ENCODE assay signal across 8 cellular contexts in genomic region chr13:99281811-99282263, GRCh38. TPM values are rescaled to one million over a fixed set of nuclear protein-coding genes. Genes with fewer than 3 reads are reported as not detected.
DNase-seq lines count a peak whose midpoint lies in the region; ATAC-seq and TF ChIP-seq lines count a peak whose summit lies in the region.

No MANE protein-coding gene starts in this region.

- H3K9me2 ChIP-seq in OCI-LY7 (ENCODE audit: insufficient read depth, low read length), result no peaks in the 10 kb centered on the region
- H3K9me2 ChIP-seq in PC-9 (ENCODE audit: insufficient read depth), result no peaks in the 10 kb centered on the region

- H3K4me1 Mint-ChIP-seq in central memory CD8-positive, alpha-beta T cell, result peaks cover 87% of the 10 kb centered on the region

- H2AFZ ChIP-seq in OCI-LY7 (ENCODE audit: low read length) (no peak overlapping the region), PC-9 (no peak overlapping the region)

- ATAC-seq in GM18498 (IDR thresholded peaks at IDR 0.05; ENCODE audit: unreplicated experiment) (peak; percentile 75), HG02610 (IDR thresholded peaks at IDR 0.05; ENCODE audit: unreplicated experiment) (peak; percentile 75), psoas muscle (peak; percentile 92 to 96 (median 94))
- peak; percentile 78 for ATAC-seq in central memory CD8-positive, alpha-beta T cell (replicated peaks; ENCODE audit: extremely low read depth, poor library complexity, severe bottlenecking)

- H3K36me3 ChIP-seq in OCI-LY7 (ENCODE audit: insufficient read depth, low read length) (peaks cover 9% of the 10 kb centered on the region), psoas muscle (ENCODE audit: insufficient read depth in 1 of 2, low read depth in 1 of 2) (no peaks in the 10 kb centered on the region), PC-9 (ENCODE audit: low read depth) (peaks cover 5% of the 10 kb centered on the region; the same call in 1 of the 2 replicates)

- no peak for DNase-seq in OCI-LY7 (ENCODE audit: low spot score)
- DNase-seq in central memory CD8-positive, alpha-beta T cell (ENCODE audit: low spot score in 2 of 2), result peak; percentile 33 to 54
- peak; percentile 74 to 85 for DNase-seq in psoas muscle
- DNase-seq in PC-9, result no peak
- no peak for DNase-seq in NCI-H748 (lab: John Stamatoyannopoulos, UW; ENCODE audit: unreplicated experiment)
- no peak for DNase-seq in HK-2 (ENCODE audit: unreplicated experiment)

- peaks cover 27% of the 10 kb centered on the region for H3K4me1 ChIP-seq in OCI-LY7 (ENCODE audit: insufficient read depth, low read length, poor library complexity, severe bottlenecking)
- H3K4me1 ChIP-seq in psoas muscle, result peaks cover 44% of the 10 kb centered on the region
- no peaks in the 10 kb centered on the region for H3K4me1 ChIP-seq in PC-9 (replicated peaks; ENCODE audit: insufficient read depth)

- H4K20me1 ChIP-seq in OCI-LY7 (ENCODE audit: insufficient read depth, low read length), result peaks cover 14% of the 10 kb centered on the region; the same call in 1 of the 2 replicates
- H4K20me1 ChIP-seq in PC-9 (ENCODE audit: insufficient read depth), result peaks cover 25% of the 10 kb centered on the region

- H3K4me3 Mint-ChIP-seq in central memory CD8-positive, alpha-beta T cell, result peak overlapping the region; percentile 20

- no peak overlapping the region for H3K4me3 ChIP-seq in OCI-LY7 (ENCODE audit: low read depth, low read length, poor library complexity, severe bottlenecking)
- H3K4me3 ChIP-seq in psoas muscle, result no peak overlapping the region
- no peak overlapping the region for H3K4me3 ChIP-seq in PC-9

- H3K9me3 ChIP-seq in OCI-LY7 (ENCODE audit: low read length) (no peaks in the 10 kb centered on the region), psoas muscle (no peaks in the 10 kb centered on the region), PC-9 (ENCODE audit: insufficient read depth, low read depth) (no peaks in the 10 kb centered on the region)

- peaks cover 4% of the 10 kb centered on the region; the same call in 1 of the 2 replicates for H3K79me2 ChIP-seq in OCI-LY7 (ENCODE audit: insufficient read depth, low read depth, low read length)
- H3K79me2 ChIP-seq in PC-9 (ENCODE audit: low read depth), result peaks cover 25% of the 10 kb centered on the region; the same call in 1 of the 2 replicates

- H3K27me3 ChIP-seq in psoas muscle (ENCODE audit: insufficient read depth in 3 of 3, low read length in 2 of 3) (no peaks in the 10 kb centered on the region), PC-9 (ENCODE audit: insufficient read depth, low read depth) (no peaks in the 10 kb centered on the region)

- CTCF ChIA-PET in OCI-LY7 (lab: Charles Lee; ENCODE audit: unreplicated experiment), result no interaction called here
- CTCF ChIA-PET in PC-9 (lab: Charles Lee), result no interaction called here

- H3K4me2 ChIP-seq in OCI-LY7 (ENCODE audit: low read length) (peak overlapping the region; percentile 67), PC-9 (no peak overlapping the region)

- BruUV-seq in OCI-LY7 (replicated peaks; lab: Mats Ljungman, UMichigan) (no TSS peak), PC-9 (replicated peaks; lab: Mats Ljungman, UMichigan) (no TSS peak)

- no peaks in the 10 kb centered on the region for H3K9me3 Mint-ChIP-seq in central memory CD8-positive, alpha-beta T cell

- H3K27ac ChIP-seq in OCI-LY7 (ENCODE audit: low read depth, low read length, poor library complexity, severe bottlenecking), result peak overlapping the region; percentile 55
- H3K27ac ChIP-seq in psoas muscle, result peak overlapping the region; percentile 67
- H3K27ac ChIP-seq in PC-9, result no peak overlapping the region

- peak overlapping the region; percentile 96 for H3K27ac Mint-ChIP-seq in central memory CD8-positive, alpha-beta T cell (ENCODE audit: low read depth)

- H3F3A ChIP-seq in PC-9 (ENCODE audit: insufficient read depth, low read depth), result peaks cover 5% of the 10 kb centered on the region; the same call in 1 of the 2 replicates

- TF ChIP-seq CTCF in OCI-LY7 (conservative IDR thresholded peaks at IDR 0.05; ENCODE audit: low read length) (no peak), psoas muscle (IDR thresholded peaks at IDR 0.05) (no peak), PC-9 (conservative IDR thresholded peaks at IDR 0.05) (no peak)

- POLR2A ChIA-PET in OCI-LY7 (lab: Charles Lee), result no interaction called here
- POLR2A ChIA-PET in PC-9 (lab: Charles Lee; ENCODE audit: unreplicated experiment), result no interaction called here

- H3K27me3 Mint-ChIP-seq in central memory CD8-positive, alpha-beta T cell, result no peaks in the 10 kb centered on the region

- peaks cover 25% of the 10 kb centered on the region for H3K36me3 Mint-ChIP-seq in central memory CD8-positive, alpha-beta T cell (ENCODE audit: insufficient read depth)

- 28 to 47% (median 31%) methylated on average over 5 of the region's 5 CpGs for WGBS in psoas muscle, 3 donors

- intact Hi-C loops in OCI-LY7 (cut with micrococcal nuclease; ENCODE audit: unreplicated experiment) (loop anchor here (5.0 kb wide), 3 partner anchors 55 to 145 kb away; no protein-coding TSS in a partner anchor), psoas muscle (cut with DNase I) (no loop called here), PC-9 (cut with micrococcal nuclease; ENCODE audit: unreplicated experiment) (no loop called here)

RNA-seq across cellular contexts. Expression of gene GPR18, which starts 23.7 kb away (rescaled TPM):
- total RNA-seq in OCI-LY7 (2014; rRNA removed; shearing (Covaris generic)), result 6.6 and 13.7 TPM in 2 replicates
- total RNA-seq in OCI-LY7 (2022) (10.9 and 15.1 TPM in 2 replicates), psoas muscle (under 1 TPM in 1 of 4 donors, not detected in 3; 0.27 TPM), PC-9 (2021) (not detected in 2 replicates)
- under 1 TPM in 1 of 3 donors, not detected in 2; 0.01 TPM for polyA plus RNA-seq in psoas muscle

RNA-seq across cellular contexts. Expression of gene GPR183, which starts 25.4 kb away (rescaled TPM):
- not detected in 2 replicates for total RNA-seq in OCI-LY7 (2014; rRNA removed; shearing (Covaris generic))
- not detected in 2 replicates for total RNA-seq in OCI-LY7 (2022)
- 1 to 10 TPM in 2 of 4 donors, under 1 TPM in 2; 0.80 to 1.4 (median 1.00) TPM for total RNA-seq in psoas muscle
- polyA plus RNA-seq in psoas muscle, result under 1 TPM; 0.67 to 0.69 (median 0.69) TPM
- total RNA-seq in PC-9 (2021), result not detected in 2 replicates

Comparison
In these comparisons a context has a peak if more than half of its experiments do, and no peak if none do; other contexts are left out.
1. DNase-seq: peak in central memory CD8-positive, alpha-beta T cell (2 of 2) and psoas muscle (2 of 2); none in OCI-LY7 (single experiment), PC-9 (0 of 2), NCI-H748 (single experiment) and HK-2 (single experiment).
2. Peak in every context shown above with its lines, with median percentiles within 50 percentile points of each other: ATAC-seq.